Comparison of ENCODE assay signal across 1 cellular context in genomic region chr12:54081053-54081514, GRCh38.
TF ChIP-seq lines count a peak whose summit lies in the region.

No MANE protein-coding gene starts in this region.

TF ChIP-seq in H1, 55 proteins besides CTCF, POLR2A, EP300 and RAD21:
- TF ChIP-seq EZH2 (IDR thresholded peaks at IDR 0.05; ENCODE audit: low read depth, low read length, severe bottlenecking) (peak; percentile 71), SUZ12 (IDR thresholded peaks at IDR 0.05; ENCODE audit: low read length) (peak; percentile 81)
